1 cellular context compared by ENCODE assay signal in genomic region chr11:66958232-66958955, GRCh38.
TF ChIP-seq lines count a peak whose summit lies in the region.

PC (minus strand) TSS chr11:66958383; CDS start chr11:66872159, 86,224 bp downstream.

TF ChIP-seq in K562, 482 proteins besides CTCF, POLR2A, EP300 and RAD21 (continued from another document and continues in another):
- TF ChIP-seq ZBTB34 (CRISPR knock-in tag; IDR thresholded peaks at IDR 0.05) (no peak), MEF2D (tag; conservative IDR thresholded peaks at IDR 0.05; ENCODE audit: low read depth) (0 out of 2 replicates have a peak, but pooled peaks have one; percentile 35), PRMT5 (CRISPR knock-in tag; IDR thresholded peaks at IDR 0.05) (no peak), CREB1 (IDR thresholded peaks at IDR 0.05) (peak; percentile 60), CREB1 (CRISPR knock-in tag; IDR thresholded peaks at IDR 0.05) (peak; percentile 75), ZKSCAN8 (CRISPR knock-in tag; IDR thresholded peaks at IDR 0.05) (no peak), ERF (CRISPR knock-in tag; IDR thresholded peaks at IDR 0.05) (0 out of 2 replicates have a peak, but pooled peaks have one; percentile 19), CGGBP1 (CRISPR knock-in tag; IDR thresholded peaks at IDR 0.05) (no peak), HNRNPK (IDR thresholded peaks at IDR 0.05; ENCODE audit: low read depth, low read length, poor library complexity, severe bottlenecking) (peak; percentile 13), CAMTA2 (CRISPR knock-in tag; conservative IDR thresholded peaks at IDR 0.05) (no peak), CHD7 (IDR thresholded peaks at IDR 0.05; ENCODE audit: low read depth, low read length) (no peak), SUPT5H (IDR thresholded peaks at IDR 0.05) (peak; percentile 35), HCFC1 (IDR thresholded peaks at IDR 0.05; ENCODE audit: low read depth, low read length) (no peak; the same call in 1 of the 2 replicates), KLF16 (IDR thresholded peaks at IDR 0.05) (no peak; the same call in 1 of the 2 replicates), ZNF561 (CRISPR knock-in tag; conservative IDR thresholded peaks at IDR 0.05) (no peak), ZBTB49 (CRISPR knock-in tag; IDR thresholded peaks at IDR 0.05; ENCODE audit: borderline replicate concordance) (no peak), MYBL2 (IDR thresholded peaks at IDR 0.05; ENCODE audit: low read depth) (peak; percentile 89), MYBL2 (CRISPR knock-in tag; IDR thresholded peaks at IDR 0.05; ENCODE audit: borderline replicate concordance) (no peak), ZZZ3 (IDR thresholded peaks at IDR 0.05) (no peak), PHF21A (IDR thresholded peaks at IDR 0.05; ENCODE audit: borderline replicate concordance, low read depth) (no peak), MTA1 (IDR thresholded peaks at IDR 0.05; ENCODE audit: borderline replicate concordance) (no peak), PHB2 (IDR thresholded peaks at IDR 0.05; ENCODE audit: low read depth) (no peak), USF2 (CRISPR knock-in tag; IDR thresholded peaks at IDR 0.05) (peak; percentile 98), TCF15 (CRISPR knock-in tag; IDR thresholded peaks at IDR 0.05) (no peak), NR0B1 (IDR thresholded peaks at IDR 0.05; ENCODE audit: partially characterized antibody) (no peak), BHLHE40 (IDR thresholded peaks at IDR 0.05; ENCODE audit: low read length) (peak; percentile 96), SAP30 (IDR thresholded peaks at IDR 0.05; ENCODE audit: borderline replicate concordance, insufficient read depth, low read depth, low read length, poor library complexity, severe bottlenecking) (peak; percentile 94), YBX1 (IDR thresholded peaks at IDR 0.05) (no peak), ZNF41 (CRISPR knock-in tag; conservative IDR thresholded peaks at IDR 0.05) (no peak), PHF8 (IDR thresholded peaks at IDR 0.05; ENCODE audit: borderline replicate concordance, low read length) (peak; percentile 75; the same call in 1 of the 2 replicates), CCNT2 (IDR thresholded peaks at IDR 0.05; ENCODE audit: borderline replicate concordance, extremely low read depth, insufficient read length, low read depth, low read length) (peak; percentile 84), MXD1 (CRISPR knock-in tag; IDR thresholded peaks at IDR 0.05; ENCODE audit: borderline replicate concordance, poor library complexity, severe bottlenecking) (peak; percentile 86), NR4A1 (CRISPR knock-in tag; IDR thresholded peaks at IDR 0.05) (peak; percentile 85; the same call in 1 of the 2 replicates), NR4A1 (tag; IDR thresholded peaks at IDR 0.05) (peak; percentile 28; the same call in 1 of the 2 replicates), SRSF1 (IDR thresholded peaks at IDR 0.05; ENCODE audit: low read depth, low read length) (no peak), E2F5 (CRISPR knock-in tag; IDR thresholded peaks at IDR 0.05) (peak; percentile 92; the same call in 1 of the 2 replicates), NEUROD1 (IDR thresholded peaks at IDR 0.05; ENCODE audit: borderline replicate concordance, low read depth, low read length, partially characterized antibody) (peak; percentile 97), ZNF696 (CRISPR knock-in tag; conservative IDR thresholded peaks at IDR 0.05) (no peak), CC2D1A (IDR thresholded peaks at IDR 0.05) (no peak), ZNF717 (CRISPR knock-in tag; IDR thresholded peaks at IDR 0.05) (no peak)
